29 cellular contexts compared by ENCODE assay signal in genomic region chr17:65072577-65073178, GRCh38. TPM values are rescaled to one million over a fixed set of nuclear protein-coding genes. Genes with fewer than 3 reads are reported as not detected.
DNase-seq lines count a peak whose midpoint lies in the region; ATAC-seq and TF ChIP-seq lines count a peak whose summit lies in the region.
"Had no signal": no experiment of that assay in that cellular context is flagged by ENCODE, and none has a peak within 500 bp of the region (broad histone marks: within the 10 kb centered on the region; RNA-seq: fewer than 3 reads in every experiment).

No MANE protein-coding gene starts in this region.

- H3K4me1 ChIP-seq in Peyer's patch = peaks cover 0 to 25% (median 7%) of the 10 kb centered on the region in 4 donors
- peaks cover 25% of the 10 kb centered on the region for H3K4me1 ChIP-seq in hepatocyte (ENCODE audit: insufficient read depth)
- no peaks in the 10 kb centered on the region for H3K4me1 ChIP-seq in neural progenitor cell
- H3K4me1 ChIP-seq in CD8-positive, alpha-beta memory T cell (ENCODE audit: insufficient read depth, low read length) = no peaks in the 10 kb centered on the region

- H3K27me3 Mint-ChIP-seq in Calu3 (ENCODE audit: unreplicated experiment) (no peaks in the 10 kb centered on the region), neural progenitor cell (ENCODE audit: insufficient read depth, low read depth) (peaks cover 9% of the 10 kb centered on the region)
- no peaks in the 10 kb centered on the region for H3K27me3 Mint-ChIP-seq in activated T-cell treated with anti-CD3 and anti-CD28 coated beads, Interleukin-2, amount 50 U/mL, for 4 hours (ENCODE audit: low read depth)
- H3K27me3 Mint-ChIP-seq in CD8-positive, alpha-beta memory T cell = peaks cover 0 to 4% of the 10 kb centered on the region in 2 donors

- peak in 1 of 2 donors; percentile 56 for TF ChIP-seq POLR2A in Peyer's patch (IDR thresholded peaks at IDR 0.05)

- H3K4me1 Mint-ChIP-seq in Calu3 (ENCODE audit: low read depth, unreplicated experiment) (peaks cover 25% of the 10 kb centered on the region), neural progenitor cell (peaks cover 13% of the 10 kb centered on the region)
- H3K4me1 Mint-ChIP-seq in activated T-cell treated with anti-CD3 and anti-CD28 coated beads, Interleukin-2, amount 50 U/mL, for 4 hours (ENCODE audit: low read depth) = no peaks in the 10 kb centered on the region
- H3K4me1 Mint-ChIP-seq in CD8-positive, alpha-beta memory T cell = no peaks in the 10 kb centered on the region
- H3K4me1 Mint-ChIP-seq: activated CD8-positive, alpha-beta memory T cell treated with anti-CD3 and anti-CD28 coated beads, Interleukin-2, amount 10 ng/mL, durations not matched to agents 7 days and 5 days; memory B cell; naive thymus-derived CD8-positive, alpha-beta T cell had no signal

- TF ChIP-seq CTCF in Calu3 (IDR thresholded peaks at IDR 0.05; ENCODE audit: unreplicated experiment) = no peak
- TF ChIP-seq CTCF in Peyer's patch (IDR thresholded peaks at IDR 0.05) = no peak
- no peak for TF ChIP-seq CTCF in hepatocyte (IDR thresholded peaks at IDR 0.05; ENCODE audit: poor library complexity)
- no peak for TF ChIP-seq CTCF in neural progenitor cell (IDR thresholded peaks at IDR 0.05)

- H3K4me3 Mint-ChIP-seq in Calu3 (ENCODE audit: low read depth, unreplicated experiment) = peak overlapping the region; percentile 9
- H3K4me3 Mint-ChIP-seq in neural progenitor cell = no peak overlapping the region
- H3K4me3 Mint-ChIP-seq in activated T-cell treated with anti-CD3 and anti-CD28 coated beads, Interleukin-2, amount 50 U/mL, for 4 hours = no peak overlapping the region
- no peak overlapping the region for H3K4me3 Mint-ChIP-seq in CD8-positive, alpha-beta memory T cell
- H3K4me3 Mint-ChIP-seq: activated CD8-positive, alpha-beta memory T cell treated with anti-CD3 and anti-CD28 coated beads, Interleukin-2, amount 10 ng/mL, durations not matched to agents 7 days and 5 days; brain; HFFc6; memory B cell; naive thymus-derived CD8-positive, alpha-beta T cell; WTC11 had no signal

- H3K9ac ChIP-seq in neural progenitor cell = no peak overlapping the region
- H3K9ac ChIP-seq: BLaER1 treated with 17β-estradiol and CSF1 and Interleukin-3, amounts not matched to agents 10 nM and 100 nM had no signal

- H4K20me1 ChIP-seq in hepatocyte (ENCODE audit: insufficient read depth, poor library complexity, severe bottlenecking) = no peaks in the 10 kb centered on the region
- H4K20me1 ChIP-seq in neural progenitor cell (ENCODE audit: low read depth) = no peaks in the 10 kb centered on the region
- H4K20me1 ChIP-seq: BLaER1 treated with 17β-estradiol and CSF1 and Interleukin-3, amounts not matched to agents 10 nM and 100 nM had no signal

- H3K36me3 Mint-ChIP-seq in Calu3 (ENCODE audit: insufficient read depth, unreplicated experiment) = no peaks in the 10 kb centered on the region
- no peaks in the 10 kb centered on the region for H3K36me3 Mint-ChIP-seq in neural progenitor cell
- H3K36me3 Mint-ChIP-seq in activated T-cell treated with anti-CD3 and anti-CD28 coated beads, Interleukin-2, amount 50 U/mL, for 4 hours (ENCODE audit: insufficient read depth) = no peaks in the 10 kb centered on the region
- H3K36me3 Mint-ChIP-seq in CD8-positive, alpha-beta memory T cell = peaks cover 0 to 5% (median 1%) of the 10 kb centered on the region in 3 donors
- H3K36me3 Mint-ChIP-seq: activated CD8-positive, alpha-beta memory T cell treated with anti-CD3 and anti-CD28 coated beads, Interleukin-2, amount 10 ng/mL, durations not matched to agents 7 days and 5 days; brain; memory B cell; naive thymus-derived CD8-positive, alpha-beta T cell; WTC11 had no signal

- WGBS in hepatocyte (ENCODE audit: low lambda C conversion rate, missing lambda C conversion rate) = 61% methylated on average over 7 of the region's 7 CpGs

- H3F3A ChIP-seq in neural progenitor cell (ENCODE audit: low read depth) = no peaks in the 10 kb centered on the region

- no peaks in the 10 kb centered on the region for H3K36me3 ChIP-seq in Peyer's patch
- H3K36me3 ChIP-seq in hepatocyte (replicated peaks; ENCODE audit: insufficient read depth, low read depth) = no peaks in the 10 kb centered on the region
- H3K36me3 ChIP-seq in neural progenitor cell = no peaks in the 10 kb centered on the region
- no peaks in the 10 kb centered on the region for H3K36me3 ChIP-seq in CD8-positive, alpha-beta memory T cell (ENCODE audit: insufficient read depth, low read length)
- H3K36me3 ChIP-seq: BLaER1 treated with 17β-estradiol and CSF1 and Interleukin-3, amounts not matched to agents 10 nM and 100 nM; heart left ventricle had no signal

- H3K27ac Mint-ChIP-seq in Calu3 (ENCODE audit: unreplicated experiment) (no peak overlapping the region), neural progenitor cell (peak overlapping the region; percentile 46)
- peak overlapping the region in 1 of 8 donors; percentile 92 for H3K27ac Mint-ChIP-seq in CD8-positive, alpha-beta memory T cell
- H3K27ac Mint-ChIP-seq: activated CD8-positive, alpha-beta memory T cell treated with anti-CD3 and anti-CD28 coated beads, Interleukin-2, amount 10 ng/mL, durations not matched to agents 7 days and 5 days; brain; HFFc6; memory B cell; WTC11 had no signal

- peak overlapping the region in 2 of 4 donors; percentile 13 to 33 for H3K4me3 ChIP-seq in Peyer's patch
- H3K4me3 ChIP-seq in hepatocyte = no peak overlapping the region
- no peak overlapping the region for H3K4me3 ChIP-seq in neural progenitor cell
- no peak overlapping the region for H3K4me3 ChIP-seq in CD8-positive, alpha-beta memory T cell (ENCODE audit: low read length)
- H3K4me3 ChIP-seq: BLaER1 treated with 17β-estradiol and CSF1 and Interleukin-3, amounts not matched to agents 10 nM and 100 nM; heart left ventricle had no signal

- POLR2A ChIA-PET in CD8-positive, alpha-beta memory T cell (lab: Charles Lee) = no interaction called here

- no peak for ATAC-seq in GM21381 (IDR thresholded peaks at IDR 0.05; ENCODE audit: unreplicated experiment)
- ATAC-seq in activated T-cell treated with anti-CD3 and anti-CD28 coated beads, Interleukin-2, amount 50 U/mL, for 4 hours = no peak
- ATAC-seq: activated CD8-positive, alpha-beta memory T cell treated with anti-CD3 and anti-CD28 coated beads, Interleukin-2, amount 10 ng/mL, durations not matched to agents 7 days and 5 days; naive thymus-derived CD8-positive, alpha-beta T cell; WTC11 had no signal

- H2AFZ ChIP-seq in hepatocyte (no peak overlapping the region), neural progenitor cell (replicated peaks) (peak overlapping the region; percentile 15)

- no peaks in the 10 kb centered on the region for H3K9me3 Mint-ChIP-seq in Calu3 (ENCODE audit: low read depth, unreplicated experiment)
- H3K9me3 Mint-ChIP-seq in neural progenitor cell = no peaks in the 10 kb centered on the region
- no peaks in the 10 kb centered on the region for H3K9me3 Mint-ChIP-seq in activated T-cell treated with anti-CD3 and anti-CD28 coated beads, Interleukin-2, amount 50 U/mL, for 4 hours
- H3K9me3 Mint-ChIP-seq in CD8-positive, alpha-beta memory T cell = no peaks in the 10 kb centered on the region
- H3K9me3 Mint-ChIP-seq: brain; HFFc6; memory B cell; naive thymus-derived CD8-positive, alpha-beta T cell; WTC11 had no signal

- no peaks in the 10 kb centered on the region for H3K27me3 ChIP-seq in Peyer's patch
- H3K27me3 ChIP-seq in hepatocyte = no peaks in the 10 kb centered on the region
- no peaks in the 10 kb centered on the region for H3K27me3 ChIP-seq in neural progenitor cell
- H3K27me3 ChIP-seq in CD8-positive, alpha-beta memory T cell (ENCODE audit: insufficient read depth, low read length, poor library complexity, severe bottlenecking) = no peaks in the 10 kb centered on the region
- H3K27me3 ChIP-seq: BLaER1 treated with 17β-estradiol and CSF1 and Interleukin-3, amounts not matched to agents 10 nM and 100 nM; heart left ventricle had no signal

- no peak for DNase-seq in Calu3
- DNase-seq in Peyer's patch = peak in 2 of 3 donors; percentile 67 to 86
- no peak for DNase-seq in hepatocyte (ENCODE audit: low spot score)
- no peak for DNase-seq in neural progenitor cell (ENCODE audit: low spot score)
- DNase-seq in G401 (ENCODE audit: low spot score) = no peak
- DNase-seq in activated T-cell treated with anti-CD3 and anti-CD28 coated beads, Interleukin-2, amount 50 U/mL, for 4 hours = no peak
- no peak for DNase-seq in CD8-positive, alpha-beta memory T cell
- DNase-seq: activated CD8-positive, alpha-beta memory T cell treated with anti-CD3 and anti-CD28 coated beads, Interleukin-2, amount 10 ng/mL, durations not matched to agents 7 days and 5 days; activated naive CD4-positive, alpha-beta T cell treated with Interleukin-2 at 50 U/mL for 16 hours; COR-L47; effector CD8-positive, alpha-beta T cell; heart left ventricle; Kasumi-1; kidney glomerular epithelial cell; naive thymus-derived CD8-positive, alpha-beta T cell; NCI-H1092; NCI-H187 treated with DMSO at 0.1 percent for 48 hours; NCI-H524; SIG-M5; stimulated activated CD4-positive, alpha-beta T cell treated with anti-CD3 and anti-CD28 coated beads, Interleukin-12 subunit alpha, Interleukin-12 subunit beta, amount 100 ng/mL, for 4 hours; stimulated activated CD4-positive, alpha-beta T cell treated with anti-CD3 and anti-CD28 coated beads, Interleukin-4, amount 100 ng/mL, for 1 hour; SW 1271; T1000 had no signal

- H3K27ac ChIP-seq in Peyer's patch (peak overlapping the region in 3 of 4 donors; percentile 76 to 97 (median 89)), hepatocyte (peak overlapping the region; percentile 75), neural progenitor cell (no peak overlapping the region)
- H3K27ac ChIP-seq in CD8-positive, alpha-beta memory T cell (ENCODE audit: low read depth, low read length) = no peak overlapping the region
- H3K27ac ChIP-seq: BLaER1 treated with 17β-estradiol and CSF1 and Interleukin-3, amounts not matched to agents 10 nM and 100 nM had no signal

- intact Hi-C loops in Calu3 (cut with micrococcal nuclease; ENCODE audit: unreplicated experiment) = no loop called here

- H3K4me2 ChIP-seq in hepatocyte = no peak overlapping the region
- H3K4me2 ChIP-seq in neural progenitor cell = no peak overlapping the region
- H3K4me2 ChIP-seq: BLaER1 treated with 17β-estradiol and CSF1 and Interleukin-3, amounts not matched to agents 10 nM and 100 nM had no signal

- no peaks in the 10 kb centered on the region for H3K9me2 ChIP-seq in hepatocyte (replicated peaks; ENCODE audit: insufficient read depth)

- BruUV-seq in Calu3 (replicated peaks; lab: Mats Ljungman, UMichigan) = no TSS peak

- no peaks in the 10 kb centered on the region for H3K9me3 ChIP-seq in Peyer's patch
- H3K9me3 ChIP-seq in hepatocyte (ENCODE audit: low read depth) = no peaks in the 10 kb centered on the region
- no peaks in the 10 kb centered on the region for H3K9me3 ChIP-seq in neural progenitor cell (ENCODE audit: low read depth)
- H3K9me3 ChIP-seq in CD8-positive, alpha-beta memory T cell (ENCODE audit: low read length) = no peaks in the 10 kb centered on the region
- H3K9me3 ChIP-seq: BLaER1 treated with 17β-estradiol and CSF1 and Interleukin-3, amounts not matched to agents 10 nM and 100 nM; heart left ventricle had no signal

- in situ Hi-C loops in G401 (cut with HindIII; ENCODE audit: low sequenced_read_pairs) = no loop called here

- CTCF ChIA-PET in Calu3 (lab: Charles Lee) = interaction anchor here (0.5 to 1.0 kb wide), 2 partner anchors 41 to 495 kb away, joined by 3 to 5 read pairs; no protein-coding TSS in a partner anchor
- CTCF ChIA-PET in CD8-positive, alpha-beta memory T cell (lab: Charles Lee) = interaction anchor here (1.4 kb wide), 1 partner anchor 27 kb away, joined by 3 read pairs; no protein-coding TSS in a partner anchor

- no peaks in the 10 kb centered on the region for H3K79me2 ChIP-seq in hepatocyte
- H3K79me2 ChIP-seq in neural progenitor cell (ENCODE audit: low read depth) = no peaks in the 10 kb centered on the region

RNA-seq across cellular contexts. Expression of gene GNA13, which starts 16.1 kb away (rescaled TPM):
- total RNA-seq in Calu3 (2022) (15.7 and 18.2 TPM in 2 replicates), Peyer's patch (10 to 100 TPM; 49.5 to 72.0 (median 63.6) TPM), hepatocyte (67.6 and 69.5 TPM in 2 replicates), neural progenitor cell (ENCODE audit: low replicate concordance) (51.7 and 73.8 TPM in 2 replicates)
- 13.1 and 17.8 TPM in 2 replicates for polyA plus RNA-seq in hepatocyte
- 43.5 and 69.7 TPM in 2 replicates for total RNA-seq in G401 (2014; rRNA removed; shearing (Covaris generic))
- 10 to 100 TPM; 45.7 to 54.9 (median 47.2) TPM for total RNA-seq in activated T-cell treated with anti-CD3 and anti-CD28 coated beads, Interleukin-2, amount 50 U/mL, for 4 hours
- 10 to 100 TPM; 59.0 to 60.1 TPM for total RNA-seq in CD8-positive, alpha-beta memory T cell
- 48.2 TPM for polyA plus RNA-seq in CD8-positive, alpha-beta memory T cell

Comparison
In these comparisons a context has a peak if more than half of its experiments do, and no peak if none do; other contexts are left out.
1. DNase-seq: peak in Peyer's patch (2 of 3); none in Calu3 (single experiment), hepatocyte (single experiment), neural progenitor cell (single experiment), G401 (single experiment), activated T-cell treated with anti-CD3 and anti-CD28 coated beads, Interleukin-2, amount 50 U/mL, for 4 hours (single experiment) and CD8-positive, alpha-beta memory T cell (0 of 5).
2. H3K27ac ChIP-seq: peak in Peyer's patch (3 of 4) and hepatocyte (single experiment); none in neural progenitor cell (single experiment) and CD8-positive, alpha-beta memory T cell (single experiment).